In the genomic region with DNA sequence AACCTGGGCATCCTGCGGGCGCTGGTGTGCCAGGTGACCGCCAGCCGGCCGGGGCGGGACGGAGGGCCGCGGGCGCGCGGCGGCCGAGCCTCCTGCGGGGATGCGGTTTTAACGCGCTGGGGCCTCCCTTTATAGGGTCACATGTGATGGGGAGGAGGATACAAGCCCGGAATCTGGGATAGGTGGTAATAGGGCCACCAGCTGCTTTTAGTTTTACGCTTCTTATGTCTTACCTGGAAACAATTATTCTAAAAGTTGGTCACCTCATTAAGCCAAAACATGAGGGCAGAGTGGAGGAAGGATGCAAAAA, we compare ENCODE assay signal across 9 cellular contexts. TPM values are rescaled to one million over a fixed set of nuclear protein-coding genes. Genes with fewer than 3 reads are reported as not detected.
A peak's percentile ranks its signal among the peaks of the same experiment; 100 is the strongest.
DNase-seq lines count a peak whose midpoint lies in the region; FAIRE-seq and TF ChIP-seq lines count a peak whose summit lies in the region.
"Had no signal": no experiment of that assay in that cellular context is flagged by ENCODE, and none has a peak within 500 bp of the region (broad histone marks: within the 10 kb centered on the region; RNA-seq: fewer than 3 reads in every experiment).

No MANE protein-coding gene starts in this region.

- POLR2A ChIA-PET in RWPE1 (lab: Yijun Ruan, JAX; ENCODE audit: low non-redundant PET): no interaction called here

- no peak for TF ChIP-seq CTCF in RWPE1 (conservative IDR thresholded peaks at IDR 0.05; ENCODE audit: low read depth)

- CTCF ChIA-PET in RWPE1 (lab: Yijun Ruan, JAX): no interaction called here

- peak; percentile 59 for DNase-seq in DMS79 treated with DMSO at 0.1 percent for 48 hours (lab: John Stamatoyannopoulos, UW)
- no peak for DNase-seq in DMS79 (lab: John Stamatoyannopoulos, UW)
- DNase-seq in RWPE1 (ENCODE audit: low spot score): no peak
- DNase-seq in epithelial cell of prostate (ENCODE audit: low read depth, low spot score): no peak
- DNase-seq in occipital lobe (lab: John Stamatoyannopoulos, UW): peak; percentile 74
- no peak for DNase-seq in kidney glomerular epithelial cell (lab: John Stamatoyannopoulos, UW)
- no peak for DNase-seq in RCC 7860 (ENCODE audit: low spot score)
- DNase-seq in activated gamma-delta T cell treated with Interleukin-2 at 50 U/mL for 16 hours: no peak

- H3K27ac ChIP-seq in RWPE1 (peak overlapping the region; percentile 98), epithelial cell of prostate (peak overlapping the region; percentile 98)

- FAIRE-seq in RCC 7860 (lab: Jason Lieb, UNC): no peak
- FAIRE-seq: A204.1 had no signal

RNA-seq across cellular contexts. Expression of gene DCAF17, which starts 0.6 kb away (rescaled TPM):
- total RNA-seq in occipital lobe: 88.4 TPM

RNA-seq across cellular contexts. Expression of gene METTL8, which starts 0.8 kb away (rescaled TPM):
- 25.3 TPM for total RNA-seq in occipital lobe

Comparison
In these comparisons a context has a peak if more than half of its experiments do, and no peak if none do; other contexts are left out.
1. DNase-seq: peak in DMS79 treated with DMSO at 0.1 percent for 48 hours (single experiment) and occipital lobe (single experiment); none in DMS79 (single experiment), RWPE1 (single experiment), epithelial cell of prostate (single experiment), kidney glomerular epithelial cell (single experiment), RCC 7860 (single experiment) and activated gamma-delta T cell treated with Interleukin-2 at 50 U/mL for 16 hours (single experiment).